ENCODE assay signal across 35 cellular contexts in genomic region chr3:64218329-64218728, GRCh38. TPM values are rescaled to one million over a fixed set of nuclear protein-coding genes. Genes with fewer than 3 reads are reported as not detected.
"Had no signal": no experiment of that assay in that cellular context is flagged by ENCODE, and none has a peak within 500 bp of the region (broad histone marks: within the 10 kb centered on the region; RNA-seq: fewer than 3 reads in every experiment).

No MANE protein-coding gene starts in this region.

- H3K36me3 Mint-ChIP-seq: activated naive CD8-positive, alpha-beta T cell; brain had no signal

- H3K27ac ChIP-seq: SJSA1 had no signal

- H3K4me2 ChIP-seq: SK-N-SH had no signal

- H3K4me1 Mint-ChIP-seq: activated CD4-positive, alpha-beta T cell treated with anti-CD3 and anti-CD28 coated beads, Interleukin-2, amount 10 ng/mL, durations not matched to agents 24 days and 14 days; activated naive CD8-positive, alpha-beta T cell treated with anti-CD3 and anti-CD28 coated beads, Interleukin-2, amount 50 U/mL, for 24 hours had no signal

- H3K9me3 ChIP-seq: MG63, Peyer's patch, SJSA1, SK-N-SH had no signal

- H3K27ac Mint-ChIP-seq: activated CD4-positive, alpha-beta T cell treated with anti-CD3 and anti-CD28 coated beads, Interleukin-2, amount 10 ng/mL, durations not matched to agents 24 days and 14 days; activated CD8-positive, alpha-beta T cell treated with anti-CD3 and anti-CD28 coated beads for 36 hours; activated naive CD4-positive, alpha-beta T cell treated with anti-CD3 and anti-CD28 coated beads for 36 hours; activated naive CD8-positive, alpha-beta T cell; activated naive CD8-positive, alpha-beta T cell treated with anti-CD3 and anti-CD28 coated beads, Interleukin-2, amount 50 U/mL, for 24 hours; activated T-cell treated with anti-CD3 and anti-CD28 coated beads, Interleukin-2, amount 50 U/mL, for 24 hours; activated T-helper 2 cell treated with anti-CD3 and anti-CD28 coated beads, Interferon-gamma antibody, Interleukin-2, Interleukin-4, amounts not matched to agents 10 μg/mL and 5 μg/mL and 100 μg/mL, durations not matched to agents 14 hours and 24 hours and 36 hours; T-helper 1 cell treated with Interleukin-12 subunit alpha and Interleukin-12 subunit beta and Interleukin-4 antibody, amounts not matched to agents 30 μg/mL and 1 μg/mL, for 36 hours; T-helper 2 cell treated with Interferon-gamma antibody and Interleukin-4, amounts not matched to agents 5 μg/mL and 100 μg/mL, for 36 hours had no signal

- H3K27me3 Mint-ChIP-seq: brain had no signal

- H3K9me2 ChIP-seq: SK-N-SH had no signal

- DNase-seq: activated CD4-positive, alpha-beta T cell treated with anti-CD3 and anti-CD28 coated beads, Interleukin-2, amount 10 ng/mL, durations not matched to agents 24 days and 14 days; activated CD4-positive, alpha-beta T cell treated with anti-CD3 and anti-CD28 coated beads, Interleukin-2, amount 50 U/mL, for 4 hours; activated CD8-positive, alpha-beta T cell treated with anti-CD3 and anti-CD28 coated beads for 36 hours; activated gamma-delta T cell treated with Interleukin-2 at 50 U/mL for 16 hours; activated naive CD4-positive, alpha-beta T cell treated with anti-CD3 and anti-CD28 coated beads for 36 hours; activated naive CD8-positive, alpha-beta T cell treated with anti-CD3 and anti-CD28 coated beads, Interleukin-2, amount 50 U/mL, for 24 hours; activated T-cell treated with anti-CD3 and anti-CD28 coated beads, Interleukin-2, amount 50 U/mL, for 24 hours; anterior cingulate cortex; caudate nucleus; cerebellar nuclear complex; Kasumi-1; MG63; MV-4-11; NCI-H1092; NCI-H1436 treated with DMSO at 0.1 percent for 48 hours; NCI-H1694 treated with DMSO at 0.1 percent for 48 hours; NCI-H2029; NCI-H2107; NCI-H2171; NCI-H510A; NCI-H526; NCI-H748 treated with DMSO at 0.1 percent for 48 hours; NK-92 treated with Interleukin-12 subunit alpha and Interleukin-12 subunit beta, amount 100 ng/mL, for 24 hours; PC-3; Peyer's patch; RPMI8226; SHP77 treated with DMSO at 0.1 percent for 48 hours; SK-N-SH had no signal

- H3K9ac ChIP-seq: SK-N-SH had no signal

- H3K36me3 ChIP-seq: MG63, Peyer's patch had no signal

- H3K4me3 Mint-ChIP-seq: activated CD4-positive, alpha-beta T cell treated with anti-CD3 and anti-CD28 coated beads, Interleukin-2, amount 10 ng/mL, durations not matched to agents 24 days and 14 days; activated CD8-positive, alpha-beta T cell treated with anti-CD3 and anti-CD28 coated beads for 36 hours; activated naive CD4-positive, alpha-beta T cell treated with anti-CD3 and anti-CD28 coated beads for 36 hours; activated naive CD8-positive, alpha-beta T cell; activated naive CD8-positive, alpha-beta T cell treated with anti-CD3 and anti-CD28 coated beads, Interleukin-2, amount 50 U/mL, for 24 hours; activated T-cell treated with anti-CD3 and anti-CD28 coated beads, Interleukin-2, amount 50 U/mL, for 24 hours; T-helper 1 cell treated with Interleukin-12 subunit alpha and Interleukin-12 subunit beta and Interleukin-4 antibody, amounts not matched to agents 30 μg/mL and 1 μg/mL, for 36 hours; T-helper 2 cell treated with Interferon-gamma antibody and Interleukin-4, amounts not matched to agents 5 μg/mL and 100 μg/mL, for 36 hours had no signal

- H3K27me3 ChIP-seq: MG63, Peyer's patch, SJSA1 had no signal

- ATAC-seq: activated CD8-positive, alpha-beta T cell treated with anti-CD3 and anti-CD28 coated beads for 36 hours; activated naive CD8-positive, alpha-beta T cell treated with anti-CD3 and anti-CD28 coated beads, Interleukin-2, amount 50 U/mL, for 24 hours; PC-3 had no signal

- H3K9me3 Mint-ChIP-seq: activated CD4-positive, alpha-beta T cell treated with anti-CD3 and anti-CD28 coated beads, Interleukin-2, amount 10 ng/mL, durations not matched to agents 24 days and 14 days; activated CD8-positive, alpha-beta T cell treated with anti-CD3 and anti-CD28 coated beads for 36 hours; activated naive CD4-positive, alpha-beta T cell treated with anti-CD3 and anti-CD28 coated beads for 36 hours; activated naive CD8-positive, alpha-beta T cell treated with anti-CD3 and anti-CD28 coated beads, Interleukin-2, amount 50 U/mL, for 24 hours; activated T-cell treated with anti-CD3 and anti-CD28 coated beads, Interleukin-2, amount 50 U/mL, for 24 hours; activated T-helper 2 cell treated with anti-CD3 and anti-CD28 coated beads, Interferon-gamma antibody, Interleukin-2, Interleukin-4, amounts not matched to agents 10 μg/mL and 5 μg/mL and 100 μg/mL, durations not matched to agents 14 hours and 24 hours and 36 hours; brain; T-helper 1 cell treated with Interleukin-12 subunit alpha and Interleukin-12 subunit beta and Interleukin-4 antibody, amounts not matched to agents 30 μg/mL and 1 μg/mL, for 36 hours; T-helper 2 cell treated with Interferon-gamma antibody and Interleukin-4, amounts not matched to agents 5 μg/mL and 100 μg/mL, for 36 hours had no signal

- H3K4me3 ChIP-seq: MG63, Peyer's patch, SJSA1 had no signal

RNA-seq across cellular contexts. Expression of gene PRICKLE2, which starts 6.9 kb away (rescaled TPM):
- total RNA-seq: activated CD4-positive, alpha-beta T cell treated with anti-CD3 and anti-CD28 coated beads, Interleukin-2, amount 10 ng/mL, durations not matched to agents 24 days and 14 days; activated CD8-positive, alpha-beta memory T cell treated with anti-CD3 and anti-CD28 coated beads for 36 hours; activated CD8-positive, alpha-beta T cell treated with anti-CD3 and anti-CD28 coated beads for 36 hours; activated T-helper 2 cell treated with anti-CD3 and anti-CD28 coated beads, Interferon-gamma antibody, Interleukin-2, Interleukin-4, amounts not matched to agents 10 μg/mL and 5 μg/mL and 100 μg/mL, durations not matched to agents 14 hours and 24 hours and 36 hours had no signal
